ENCODE assay signal across 1 cellular context in genomic region chr12:2082321-2082720, GRCh38.
TF ChIP-seq lines count a peak whose summit lies in the region.

No MANE protein-coding gene starts in this region.

TF ChIP-seq in H1, 55 proteins besides CTCF, POLR2A, EP300 and RAD21 (continued from another document):
- TF ChIP-seq SIN3A (conservative IDR thresholded peaks at IDR 0.05 in 1 of 2, IDR thresholded peaks at IDR 0.05 in 1 of 2; ENCODE audit: low read depth in 1 of 2, low read length in 2 of 2), result no peak
- no peak for TF ChIP-seq RFX5 (IDR thresholded peaks at IDR 0.05; ENCODE audit: borderline replicate concordance, low read depth, low read length)
- no peak for TF ChIP-seq HDAC2 (IDR thresholded peaks at IDR 0.05; ENCODE audit: borderline replicate concordance in 1 of 2, low read depth in 2 of 2, low read length in 2 of 2)
- no peak for TF ChIP-seq PHF8 (conservative IDR thresholded peaks at IDR 0.05; ENCODE audit: low read depth, low read length)
- TF ChIP-seq MAFK (IDR thresholded peaks at IDR 0.05; ENCODE audit: low read depth, low read length), result no peak
- TF ChIP-seq NRF1 (IDR thresholded peaks at IDR 0.05; ENCODE audit: low read depth, low read length), result no peak
- TF ChIP-seq TEAD4 (IDR thresholded peaks at IDR 0.05; ENCODE audit: low read depth, low read length), result no peak
- no peak for TF ChIP-seq BCL11A (IDR thresholded peaks at IDR 0.05; ENCODE audit: low read depth in 2 of 2, low read length in 2 of 2)
- no peak for TF ChIP-seq ZNF274 (IDR thresholded peaks at IDR 0.05; ENCODE audit: borderline replicate concordance, extremely low read depth, low read length)
- no peak for TF ChIP-seq CHD1 (IDR thresholded peaks at IDR 0.05; ENCODE audit: low read depth, low read length)
- TF ChIP-seq JUND (IDR thresholded peaks at IDR 0.05; ENCODE audit: low read length), result no peak
- no peak for TF ChIP-seq CBX5 (IDR thresholded peaks at IDR 0.05; ENCODE audit: low read depth, low read length)
- TF ChIP-seq EZH2 (IDR thresholded peaks at IDR 0.05; ENCODE audit: low read depth, low read length, severe bottlenecking), result no peak
- no peak for TF ChIP-seq TBP (IDR thresholded peaks at IDR 0.05; ENCODE audit: low read depth, low read length)
